8 cellular contexts compared by ENCODE assay signal in the genomic region with DNA sequence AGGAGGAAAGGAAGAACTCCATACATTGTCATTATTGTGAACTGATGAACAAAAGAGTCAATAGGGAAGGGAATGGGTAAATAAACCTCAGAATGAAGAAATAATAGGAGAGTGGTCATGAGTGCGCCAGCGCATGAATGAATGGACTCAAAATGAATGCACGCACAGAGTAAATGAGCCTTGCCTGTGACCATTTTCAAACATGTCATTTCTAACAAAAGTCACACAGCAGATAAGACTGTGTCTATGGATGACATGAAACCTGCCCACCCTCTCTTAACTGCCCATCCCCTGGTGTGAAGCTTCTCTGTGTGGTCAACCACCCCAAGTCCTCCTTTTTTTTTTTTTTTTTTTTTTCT.
DNase-seq lines count a peak whose midpoint lies in the region; ATAC-seq lines count a peak whose summit lies in the region.

No MANE protein-coding gene starts in this region.

- peaks cover 9% of the 10 kb centered on the region for H3K27me3 Mint-ChIP-seq in activated T-cell treated with anti-CD3 and anti-CD28 coated beads, Interleukin-2, amount 50 U/mL, for 24 hours
- peaks cover 5% of the 10 kb centered on the region for H3K27me3 Mint-ChIP-seq in activated naive CD8-positive, alpha-beta T cell treated with anti-CD3 and anti-CD28 coated beads, Interleukin-2, amount 50 U/mL, for 24 hours
- H3K27me3 Mint-ChIP-seq in stimulated activated memory B cell treated with anti-CD40 and anti-IgM and Interleukin-4, amounts not matched to agents 10 μg/mL and 1 μg/mL and 100 μg/mL, for 72 hours, result peaks cover 57% of the 10 kb centered on the region

- H3K4me3 Mint-ChIP-seq in activated T-cell treated with anti-CD3 and anti-CD28 coated beads, Interleukin-2, amount 50 U/mL, for 24 hours, result peak overlapping the region; percentile 82
- H3K4me3 Mint-ChIP-seq in activated naive CD8-positive, alpha-beta T cell treated with anti-CD3 and anti-CD28 coated beads, Interleukin-2, amount 50 U/mL, for 24 hours, result peak overlapping the region; percentile 80
- H3K4me3 Mint-ChIP-seq in stimulated activated memory B cell treated with anti-CD40 and anti-IgM and Interleukin-4, amounts not matched to agents 10 μg/mL and 1 μg/mL and 100 μg/mL, for 72 hours, result peak overlapping the region; percentile 86

- no peak for DNase-seq in activated T-cell treated with anti-CD3 and anti-CD28 coated beads, Interleukin-2, amount 50 U/mL, for 24 hours
- DNase-seq in activated T-cell treated with anti-CD3 and anti-CD28 coated beads for 4 hours (no peak), NCI-H1930 (lab: John Stamatoyannopoulos, UW) (no peak), GF-D8 (lab: John Stamatoyannopoulos, UW) (no peak)
- DNase-seq in activated naive CD8-positive, alpha-beta T cell treated with anti-CD3 and anti-CD28 coated beads, Interleukin-2, amount 50 U/mL, for 24 hours, result no peak

- H3K27ac Mint-ChIP-seq in activated T-cell treated with anti-CD3 and anti-CD28 coated beads, Interleukin-2, amount 50 U/mL, for 24 hours, result no peak overlapping the region
- peak overlapping the region; percentile 76 for H3K27ac Mint-ChIP-seq in activated naive CD8-positive, alpha-beta T cell treated with anti-CD3 and anti-CD28 coated beads, Interleukin-2, amount 50 U/mL, for 24 hours
- H3K27ac Mint-ChIP-seq in stimulated activated memory B cell treated with anti-CD40 and anti-IgM and Interleukin-4, amounts not matched to agents 10 μg/mL and 1 μg/mL and 100 μg/mL, for 72 hours, result peak overlapping the region; percentile 36

- H3K36me3 Mint-ChIP-seq in activated T-cell treated with anti-CD3 and anti-CD28 coated beads, Interleukin-2, amount 50 U/mL, for 24 hours (ENCODE audit: low read depth), result no peaks in the 10 kb centered on the region
- H3K36me3 Mint-ChIP-seq in activated naive CD8-positive, alpha-beta T cell treated with anti-CD3 and anti-CD28 coated beads, Interleukin-2, amount 50 U/mL, for 24 hours (ENCODE audit: low read depth), result no peaks in the 10 kb centered on the region
- H3K36me3 Mint-ChIP-seq in stimulated activated memory B cell treated with anti-CD40 and anti-IgM and Interleukin-4, amounts not matched to agents 10 μg/mL and 1 μg/mL and 100 μg/mL, for 72 hours, result no peaks in the 10 kb centered on the region

- H3K4me1 Mint-ChIP-seq in activated T-cell treated with anti-CD3 and anti-CD28 coated beads, Interleukin-2, amount 50 U/mL, for 24 hours (ENCODE audit: low read depth), result peaks cover 15% of the 10 kb centered on the region
- H3K4me1 Mint-ChIP-seq in activated naive CD8-positive, alpha-beta T cell treated with anti-CD3 and anti-CD28 coated beads, Interleukin-2, amount 50 U/mL, for 24 hours, result peaks cover 12% of the 10 kb centered on the region
- H3K4me1 Mint-ChIP-seq in stimulated activated memory B cell treated with anti-CD40 and anti-IgM and Interleukin-4, amounts not matched to agents 10 μg/mL and 1 μg/mL and 100 μg/mL, for 72 hours, result peaks cover 20% of the 10 kb centered on the region

- no peaks in the 10 kb centered on the region for H3K9me3 Mint-ChIP-seq in activated T-cell treated with anti-CD3 and anti-CD28 coated beads, Interleukin-2, amount 50 U/mL, for 24 hours
- no peaks in the 10 kb centered on the region for H3K9me3 Mint-ChIP-seq in activated naive CD8-positive, alpha-beta T cell treated with anti-CD3 and anti-CD28 coated beads, Interleukin-2, amount 50 U/mL, for 24 hours
- no peaks in the 10 kb centered on the region for H3K9me3 Mint-ChIP-seq in stimulated activated memory B cell treated with anti-CD40 and anti-IgM and Interleukin-4, amounts not matched to agents 10 μg/mL and 1 μg/mL and 100 μg/mL, for 72 hours

- peak; percentile 2 for ATAC-seq in HG02970 (IDR thresholded peaks at IDR 0.05; ENCODE audit: low FRiP score, unreplicated experiment)
- no peak for ATAC-seq in activated naive CD8-positive, alpha-beta T cell treated with anti-CD3 and anti-CD28 coated beads, Interleukin-2, amount 50 U/mL, for 24 hours
- no peak for ATAC-seq in stimulated activated memory B cell treated with anti-CD40 and anti-IgM and Interleukin-4, amounts not matched to agents 10 μg/mL and 1 μg/mL and 100 μg/mL, for 72 hours
- ATAC-seq in GM21576 (IDR thresholded peaks at IDR 0.05; ENCODE audit: unreplicated experiment), result no peak
